In the genomic region with DNA sequence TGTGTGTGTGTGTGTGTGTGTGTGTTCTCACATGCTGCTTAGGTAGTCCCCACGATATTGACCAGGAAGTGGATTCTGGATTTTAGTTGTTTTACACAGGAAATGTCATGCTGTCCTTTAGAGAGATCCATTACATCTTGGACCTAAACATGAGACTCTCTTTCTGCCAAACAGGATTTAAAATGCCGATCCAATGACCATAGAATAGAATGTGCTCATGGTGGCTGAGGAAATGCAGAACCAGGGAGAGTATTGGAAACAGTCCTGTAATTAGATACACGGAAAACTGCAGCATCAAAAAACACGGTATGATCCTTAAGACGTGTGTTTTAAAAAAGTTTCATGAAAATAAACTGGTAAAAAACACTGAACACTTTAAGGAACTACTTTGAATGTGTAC, we compare ENCODE assay signal across 8 cellular contexts.
"Had no signal": no experiment of that assay in that cellular context is flagged by ENCODE, and none has a peak within 500 bp of the region (broad histone marks: within the 10 kb centered on the region; RNA-seq: fewer than 3 reads in every experiment).

No MANE protein-coding gene starts in this region.

- H3K36me3 Mint-ChIP-seq: IgD-negative memory B cell had no signal

- H3K4me1 Mint-ChIP-seq: IgD-negative memory B cell had no signal

- H3K27ac ChIP-seq: HL-60 had no signal

- H3K4me3 Mint-ChIP-seq: IgD-negative memory B cell had no signal

- FAIRE-seq: HepG2, HTR-8/SVneo, K562 had no signal

- H3K27me3 Mint-ChIP-seq: IgD-negative memory B cell had no signal

- H3K4me3 ChIP-seq: K562 had no signal

- DNase-seq: IMR-90, KBM-7, KG1 had no signal

- H3K27ac Mint-ChIP-seq: IgD-negative memory B cell had no signal
